Comparison of ENCODE assay signal across 19 cellular contexts in genomic region chr16:57867000-57867561, GRCh38.
DNase-seq lines count a peak whose midpoint lies in the region; ATAC-seq and TF ChIP-seq lines count a peak whose summit lies in the region.
"Had no signal": no experiment of that assay in that cellular context is flagged by ENCODE, and none has a peak within 500 bp of the region (broad histone marks: within the 10 kb centered on the region; RNA-seq: fewer than 3 reads in every experiment).

No MANE protein-coding gene starts in this region.

- intact Hi-C loops in mucosa of descending colon (cut with DNase I, micrococcal nuclease) = loop anchor here in 1 of 2 donors (10.0 kb wide), 1 partner anchor 72 kb away; no protein-coding TSS in a partner anchor

- ATAC-seq in SK-N-SH treated with all-trans-retinoic acid at 6 μM for 48 hours (no peak), HG02970 (IDR thresholded peaks at IDR 0.05; ENCODE audit: low FRiP score, unreplicated experiment) (no peak), GM19452 (IDR thresholded peaks at IDR 0.05; ENCODE audit: unreplicated experiment) (no peak), mucosa of descending colon (no peak), gastroesophageal sphincter (no peak)
- ATAC-seq: HCT116, left lobe of liver had no signal

- H3K9ac ChIP-seq in SK-N-SH = no peak overlapping the region
- H3K9ac ChIP-seq in endocrine pancreas (ENCODE audit: control insufficient read depth, insufficient read depth, low read length) = no peak overlapping the region

- TF ChIP-seq EP300 in SK-N-SH (IDR thresholded peaks at IDR 0.05; ENCODE audit: borderline replicate concordance in 1 of 2, low read depth in 1 of 2, low read length in 1 of 2) (no peak), gastroesophageal sphincter (IDR thresholded peaks at IDR 0.05) (no peak)

- TF ChIP-seq CTCF in SK-N-SH (IDR thresholded peaks at IDR 0.05) (no peak), mucosa of descending colon (IDR thresholded peaks at IDR 0.05) (no peak), gastroesophageal sphincter (IDR thresholded peaks at IDR 0.05) (no peak)

- H4K20me1 ChIP-seq in SK-N-SH (ENCODE audit: insufficient read depth) = no peaks in the 10 kb centered on the region

- H2AFZ ChIP-seq in SK-N-SH (ENCODE audit: low read depth) = no peak overlapping the region

- no peaks in the 10 kb centered on the region for H3K9me2 ChIP-seq in SK-N-SH

- H3K9me3 ChIP-seq in SK-N-SH (no peaks in the 10 kb centered on the region), endocrine pancreas (ENCODE audit: control insufficient read depth, low read length) (no peaks in the 10 kb centered on the region), mucosa of descending colon (no peaks in the 10 kb centered on the region), gastroesophageal sphincter (no peaks in the 10 kb centered on the region)
- H3K9me3 ChIP-seq: neutrophil, transverse colon had no signal

- H3K4me2 ChIP-seq in SK-N-SH = no peak overlapping the region

- H3K27ac ChIP-seq in SK-N-SH (ENCODE audit: low read depth in 2 of 2, low read length in 1 of 2) (no peak overlapping the region), gastroesophageal sphincter (no peak overlapping the region)
- H3K27ac ChIP-seq: neutrophil, transverse colon had no signal

- TF ChIP-seq RAD21 in SK-N-SH (IDR thresholded peaks at IDR 0.05; ENCODE audit: low read length) = no peak

- POLR2A ChIA-PET in SK-N-SH (lab: Yijun Ruan, JAX) = no interaction called here

- no peaks in the 10 kb centered on the region for H3K79me2 ChIP-seq in SK-N-SH (ENCODE audit: insufficient read depth)

- H3F3A ChIP-seq in SK-N-SH (replicated peaks; ENCODE audit: insufficient read depth) = peaks cover 20% of the 10 kb centered on the region

- H3K4me3 ChIP-seq in SK-N-SH (ENCODE audit: low read depth in 2 of 2, low read length in 1 of 2) (no peak overlapping the region), endocrine pancreas (ENCODE audit: control insufficient read depth, insufficient read depth, low read length) (peak overlapping the region; percentile 4), mucosa of descending colon (no peak overlapping the region), gastroesophageal sphincter (no peak overlapping the region)
- H3K4me3 ChIP-seq: transverse colon had no signal

- no peak for DNase-seq in SK-N-SH
- DNase-seq in NCI-H2227 treated with DMSO at 0.1 percent for 48 hours (lab: John Stamatoyannopoulos, UW) = peak; percentile 11
- DNase-seq in mucosa of descending colon = no peak
- DNase-seq: activated CD4-positive, CD25-positive, alpha-beta regulatory T cell treated with anti-CD3 and anti-CD28 coated beads, Interleukin-2, amount 50 U/mL, for 72 hours; activated gamma-delta T cell treated with Interleukin-2 at 50 U/mL for 16 hours; anterior cingulate cortex; cerebellar nuclear complex; foreskin melanocyte; NCI-H2081 treated with DMSO at 0.1 percent for 48 hours; stimulated activated naive CD4-positive, alpha-beta T cell treated with Interleukin-2 at 50 U/mL for 16 hours; transverse colon had no signal

- 48% methylated on average over 6 of the region's 6 CpGs for WGBS in SK-N-SH (ENCODE audit: low lambda C conversion rate)
- 16 to 30% methylated on average over 6 of the region's 6 CpGs for WGBS in gastroesophageal sphincter (ENCODE audit: low coverage in 1 of 2), 2 donors

- H3K36me3 ChIP-seq in SK-N-SH (replicated peaks in 1 of 2; ENCODE audit: control insufficient read depth in 1 of 2, insufficient read depth in 2 of 2, low read length in 1 of 2) (no peaks in the 10 kb centered on the region), endocrine pancreas (ENCODE audit: control insufficient read depth, insufficient read depth, low read length) (no peaks in the 10 kb centered on the region), mucosa of descending colon (ENCODE audit: low read depth) (no peaks in the 10 kb centered on the region), gastroesophageal sphincter (no peaks in the 10 kb centered on the region)
- H3K36me3 ChIP-seq: neutrophil, transverse colon had no signal

- TF ChIP-seq POLR2A in gastroesophageal sphincter (IDR thresholded peaks at IDR 0.05) = no peak

- CTCF ChIA-PET in SK-N-SH (lab: Yijun Ruan, JAX) = interaction anchor here (1.1 kb wide), 2 partner anchors 9 to 111 kb away, joined by 4 to 5 read pairs; no protein-coding TSS in a partner anchor

- H3K4me1 ChIP-seq in SK-N-SH (ENCODE audit: control insufficient read depth in 1 of 2, insufficient read depth in 2 of 2, low read depth in 1 of 2, low read length in 1 of 2) (peaks cover 3 to 21% of the 10 kb centered on the region in 2 experiments), endocrine pancreas (ENCODE audit: control insufficient read depth, insufficient read depth, low read length) (peaks cover 9% of the 10 kb centered on the region), mucosa of descending colon (ENCODE audit: low read depth) (peaks cover 3% of the 10 kb centered on the region), gastroesophageal sphincter (peaks cover 0 to 11% (median 0%) of the 10 kb centered on the region in 3 donors)

- no peaks in the 10 kb centered on the region for H3K27me3 ChIP-seq in SK-N-SH (ENCODE audit: insufficient read depth)
- H3K27me3 ChIP-seq in endocrine pancreas (ENCODE audit: control insufficient read depth, insufficient read depth, low read length) = no peaks in the 10 kb centered on the region
- H3K27me3 ChIP-seq in gastroesophageal sphincter = no peaks in the 10 kb centered on the region

TF ChIP-seq in SK-N-SH, 30 proteins besides CTCF, POLR2A, EP300 and RAD21:
- no peak for TF ChIP-seq YY1 (IDR thresholded peaks at IDR 0.05; ENCODE audit: low read depth)
- no peak for TF ChIP-seq CHD2 (IDR thresholded peaks at IDR 0.05; ENCODE audit: low read length, partially characterized antibody)
- peak; percentile 20; the same call in 1 of the 2 replicates for TF ChIP-seq PBX3 (IDR thresholded peaks at IDR 0.05)
- no peak for TF ChIP-seq MXI1 (IDR thresholded peaks at IDR 0.05; ENCODE audit: low read depth, low read length)
- TF ChIP-seq SIN3A (IDR thresholded peaks at IDR 0.05; ENCODE audit: borderline replicate concordance, low read depth, low read length) = no peak

TF ChIP-seq in SK-N-SH treated with all-trans-retinoic acid at 6 μM for 48 hours, 23 proteins besides CTCF, POLR2A, EP300 and RAD21:
- TF ChIP-seq, protein P1, sequence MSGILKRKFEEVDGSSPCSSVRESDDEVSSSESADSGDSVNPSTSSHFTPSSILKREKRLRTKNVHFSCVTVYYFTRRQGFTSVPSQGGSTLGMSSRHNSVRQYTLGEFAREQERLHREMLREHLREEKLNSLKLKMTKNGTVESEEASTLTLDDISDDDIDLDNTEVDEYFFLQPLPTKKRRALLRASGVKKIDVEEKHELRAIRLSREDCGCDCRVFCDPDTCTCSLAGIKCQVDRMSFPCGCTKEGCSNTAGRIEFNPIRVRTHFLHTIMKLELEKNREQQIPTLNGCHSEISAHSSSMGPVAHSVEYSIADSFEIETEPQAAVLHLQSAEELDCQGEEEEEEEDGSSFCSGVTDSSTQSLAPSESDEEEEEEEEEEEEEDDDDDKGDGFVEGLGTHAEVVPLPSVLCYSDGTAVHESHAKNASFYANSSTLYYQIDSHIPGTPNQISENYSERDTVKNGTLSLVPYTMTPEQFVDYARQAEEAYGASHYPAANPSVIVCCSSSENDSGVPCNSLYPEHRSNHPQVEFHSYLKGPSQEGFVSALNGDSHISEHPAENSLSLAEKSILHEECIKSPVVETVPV (CRISPR knock-in tag; IDR thresholded peaks at IDR 0.05) = no peak
- TF ChIP-seq, protein P2, sequence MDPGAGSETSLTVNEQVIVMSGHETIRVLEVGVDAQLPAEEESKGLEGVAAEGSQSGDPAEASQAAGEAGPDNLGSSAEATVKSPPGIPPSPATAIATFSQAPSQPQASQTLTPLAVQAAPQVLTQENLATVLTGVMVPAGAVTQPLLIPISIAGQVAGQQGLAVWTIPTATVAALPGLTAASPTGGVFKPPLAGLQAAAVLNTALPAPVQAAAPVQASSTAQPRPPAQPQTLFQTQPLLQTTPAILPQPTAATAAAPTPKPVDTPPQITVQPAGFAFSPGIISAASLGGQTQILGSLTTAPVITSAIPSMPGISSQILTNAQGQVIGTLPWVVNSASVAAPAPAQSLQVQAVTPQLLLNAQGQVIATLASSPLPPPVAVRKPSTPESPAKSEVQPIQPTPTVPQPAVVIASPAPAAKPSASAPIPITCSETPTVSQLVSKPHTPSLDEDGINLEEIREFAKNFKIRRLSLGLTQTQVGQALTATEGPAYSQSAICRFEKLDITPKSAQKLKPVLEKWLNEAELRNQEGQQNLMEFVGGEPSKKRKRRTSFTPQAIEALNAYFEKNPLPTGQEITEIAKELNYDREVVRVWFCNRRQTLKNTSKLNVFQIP (CRISPR knock-in tag; IDR thresholded peaks at IDR 0.05; ENCODE audit: borderline replicate concordance, low read depth) = no peak
- no peak for TF ChIP-seq ZNF8 (CRISPR knock-in tag; IDR thresholded peaks at IDR 0.05)
- TF ChIP-seq ARNTL (CRISPR knock-in tag; IDR thresholded peaks at IDR 0.05; ENCODE audit: borderline replicate concordance, low read depth) = no peak
- TF ChIP-seq ZNF70 (CRISPR knock-in tag; IDR thresholded peaks at IDR 0.05) = no peak
- no peak for TF ChIP-seq CREB5 (CRISPR knock-in tag; IDR thresholded peaks at IDR 0.05; ENCODE audit: low read depth)
- TF ChIP-seq TOX (CRISPR knock-in tag; IDR thresholded peaks at IDR 0.05; ENCODE audit: borderline replicate concordance) = no peak
- TF ChIP-seq ZC3H10 (CRISPR knock-in tag; IDR thresholded peaks at IDR 0.05) = no peak
- no peak for TF ChIP-seq PPARA (CRISPR knock-in tag; IDR thresholded peaks at IDR 0.05; ENCODE audit: borderline replicate concordance)
- no peak for TF ChIP-seq ISL1 (CRISPR knock-in tag; IDR thresholded peaks at IDR 0.05)
- no peak for TF ChIP-seq OSR1 (CRISPR knock-in tag; IDR thresholded peaks at IDR 0.05)
